In genomic region chr7:126001344-126001743, GRCh38 we compare ENCODE assay signal across 34 cellular contexts.
"Had no signal": no experiment of that assay in that cellular context is flagged by ENCODE, and none has a peak within 500 bp of the region (broad histone marks: within the 10 kb centered on the region; RNA-seq: fewer than 3 reads in every experiment).

No MANE protein-coding gene starts in this region.

- H3K79me2 ChIP-seq: hepatocyte had no signal

- H3K4me3 ChIP-seq: coronary artery, dorsolateral prefrontal cortex, gastroesophageal sphincter, hepatocyte, left ventricle myocardium inferior, lung, mucosa of descending colon, pancreas, prostate gland, skin epidermis, thoracic aorta, uterus had no signal

- DNase-seq: activated CD4-positive, alpha-beta memory T cell treated with anti-CD3 and anti-CD28 coated beads, Interleukin-2, amount 10 ng/mL, durations not matched to agents 7 days and 5 days; activated CD4-positive, alpha-beta T cell treated with anti-CD3 and anti-CD28 coated beads, Interleukin-2, amount 10 ng/mL, durations not matched to agents 7 days and 5 days; activated CD4-positive, CD25-positive, alpha-beta regulatory T cell treated with anti-CD3 and anti-CD28 coated beads, Interleukin-2, amount 50 U/mL, for 72 hours; activated gamma-delta T cell treated with Interleukin-2 at 50 U/mL for 16 hours; activated naive CD4-positive, alpha-beta T cell treated with anti-CD3 and anti-CD28 coated beads, Interleukin-2, amount 50 U/mL, for 16 hours; activated T-cell treated with anti-CD3 and anti-CD28 coated beads, Interleukin-2, amount 50 U/mL, for 4 hours; amniotic stem cell; brain microvascular endothelial cell; dorsolateral prefrontal cortex; effector memory CD4-positive, alpha-beta T cell; islet precursor cell; left ventricle myocardium inferior; mucosa of descending colon; nucleus accumbens; pancreas; retina; stimulated activated CD4-positive, alpha-beta T cell treated with anti-CD3 and anti-CD28 coated beads, Interleukin-12 subunit alpha, Interleukin-12 subunit beta, amount 100 ng/mL, for 4 hours; stimulated activated CD4-positive, alpha-beta T cell treated with anti-CD3 and anti-CD28 coated beads, Interleukin-4, amount 100 ng/mL, for 1 hour; T1000; trophoblast cell; uterus; WERI-Rb-1 had no signal

- H3K27me3 Mint-ChIP-seq: activated CD4-positive, alpha-beta memory T cell treated with anti-CD3 and anti-CD28 coated beads, Interleukin-2, amount 10 ng/mL, durations not matched to agents 7 days and 5 days; activated CD4-positive, alpha-beta T cell treated with anti-CD3 and anti-CD28 coated beads, Interleukin-2, amount 10 ng/mL, durations not matched to agents 7 days and 5 days; activated T-helper 17 cell treated with anti-CD3 and anti-CD28 coated beads, Interleukin-2, amount 50 U/mL, for 72 hours; natural killer cell treated with Interleukin-12 subunit alpha and Interleukin-12 subunit beta and Interleukin-15 and Interleukin-18, amount 100 ng/mL, for 72 hours; stimulated activated naive CD8-positive, alpha-beta T cell treated with anti-CD3 and anti-CD28 coated beads, Interleukin-15, Interleukin-2, amounts not matched to agents 100 ng/mL and 50 ng/mL, for 24 hours had no signal

- H3K27me3 ChIP-seq: brain microvascular endothelial cell, dorsolateral prefrontal cortex, gastroesophageal sphincter, hepatocyte, pancreas, uterus had no signal

- H3K4me1 Mint-ChIP-seq: activated CD4-positive, alpha-beta memory T cell treated with anti-CD3 and anti-CD28 coated beads, Interleukin-2, amount 10 ng/mL, durations not matched to agents 7 days and 5 days; activated CD4-positive, alpha-beta T cell treated with anti-CD3 and anti-CD28 coated beads, Interleukin-2, amount 10 ng/mL, durations not matched to agents 7 days and 5 days; activated T-helper 17 cell treated with anti-CD3 and anti-CD28 coated beads, Interleukin-2, amount 50 U/mL, for 72 hours; stimulated activated effector memory CD8-positive, alpha-beta T cell treated with anti-CD3 and anti-CD28 coated beads, Interleukin-12 subunit alpha, Interleukin-12 subunit beta, amount 100 ng/mL, for 72 hours had no signal

- H3K4me2 ChIP-seq: hepatocyte had no signal

- H3K4me1 ChIP-seq: gastroesophageal sphincter, left ventricle myocardium inferior, pancreas, prostate gland, uterus had no signal

- H3K36me3 Mint-ChIP-seq: stimulated activated effector memory CD8-positive, alpha-beta T cell treated with anti-CD3 and anti-CD28 coated beads, Interleukin-12 subunit alpha, Interleukin-12 subunit beta, amount 100 ng/mL, for 72 hours had no signal

- ATAC-seq: activated T-cell treated with anti-CD3 and anti-CD28 coated beads, Interleukin-2, amount 50 U/mL, for 4 hours; activated T-helper 17 cell treated with anti-CD3 and anti-CD28 coated beads, Interleukin-2, amount 50 U/mL, for 72 hours; gastroesophageal sphincter; mucosa of descending colon; natural killer cell treated with Interleukin-12 subunit alpha and Interleukin-12 subunit beta and Interleukin-15 and Interleukin-18, amount 100 ng/mL, for 72 hours; pancreas; sciatic nerve; stimulated activated effector memory CD8-positive, alpha-beta T cell treated with anti-CD3 and anti-CD28 coated beads, Interleukin-12 subunit alpha, Interleukin-12 subunit beta, amount 100 ng/mL, for 72 hours had no signal

- H3K9me3 ChIP-seq: mucosa of descending colon, pancreas, prostate gland, thoracic aorta, uterus had no signal

- H3K27ac ChIP-seq: brain microvascular endothelial cell, coronary artery, dorsolateral prefrontal cortex, gastroesophageal sphincter, hepatocyte, left ventricle myocardium inferior, pancreas, prostate gland, skin epidermis, thoracic aorta, uterus, WERI-Rb-1 had no signal

- H3K4me3 Mint-ChIP-seq: activated CD4-positive, alpha-beta memory T cell treated with anti-CD3 and anti-CD28 coated beads, Interleukin-2, amount 10 ng/mL, durations not matched to agents 7 days and 5 days; activated CD4-positive, alpha-beta T cell treated with anti-CD3 and anti-CD28 coated beads, Interleukin-2, amount 10 ng/mL, durations not matched to agents 7 days and 5 days; activated T-cell treated with anti-CD3 and anti-CD28 coated beads, Interleukin-2, amount 50 U/mL, for 4 hours; activated T-helper 17 cell treated with anti-CD3 and anti-CD28 coated beads, Interleukin-2, amount 50 U/mL, for 72 hours; natural killer cell treated with Interleukin-12 subunit alpha and Interleukin-12 subunit beta and Interleukin-15 and Interleukin-18, amount 100 ng/mL, for 72 hours; stimulated activated effector memory CD8-positive, alpha-beta T cell treated with anti-CD3 and anti-CD28 coated beads, Interleukin-12 subunit alpha, Interleukin-12 subunit beta, amount 100 ng/mL, for 72 hours; stimulated activated naive CD8-positive, alpha-beta T cell treated with anti-CD3 and anti-CD28 coated beads, Interleukin-15, Interleukin-2, amounts not matched to agents 100 ng/mL and 50 ng/mL, for 24 hours had no signal

- H2AFZ ChIP-seq: hepatocyte had no signal

- H3K36me3 ChIP-seq: brain microvascular endothelial cell, gastroesophageal sphincter, left ventricle myocardium inferior, pancreas, prostate gland, thoracic aorta, uterus, WERI-Rb-1 had no signal

- H3K27ac Mint-ChIP-seq: activated CD4-positive, alpha-beta memory T cell treated with anti-CD3 and anti-CD28 coated beads, Interleukin-2, amount 10 ng/mL, durations not matched to agents 7 days and 5 days; activated CD4-positive, alpha-beta T cell treated with anti-CD3 and anti-CD28 coated beads, Interleukin-2, amount 10 ng/mL, durations not matched to agents 7 days and 5 days; activated T-helper 17 cell treated with anti-CD3 and anti-CD28 coated beads, Interleukin-2, amount 50 U/mL, for 72 hours; natural killer cell treated with Interleukin-12 subunit alpha and Interleukin-12 subunit beta and Interleukin-15 and Interleukin-18, amount 100 ng/mL, for 72 hours; stimulated activated effector memory CD8-positive, alpha-beta T cell treated with anti-CD3 and anti-CD28 coated beads, Interleukin-12 subunit alpha, Interleukin-12 subunit beta, amount 100 ng/mL, for 72 hours; stimulated activated naive CD8-positive, alpha-beta T cell treated with anti-CD3 and anti-CD28 coated beads, Interleukin-15, Interleukin-2, amounts not matched to agents 100 ng/mL and 50 ng/mL, for 24 hours had no signal
